ENCODE assay signal across 9 cellular contexts in genomic region chr5:52560366-52560765, GRCh38.
DNase-seq lines count a peak whose midpoint lies in the region; ATAC-seq and TF ChIP-seq lines count a peak whose summit lies in the region.
"Had no signal": no experiment of that assay in that cellular context is flagged by ENCODE, and none has a peak within 500 bp of the region (broad histone marks: within the 10 kb centered on the region; RNA-seq: fewer than 3 reads in every experiment).

No MANE protein-coding gene starts in this region.

- H3K4me3 ChIP-seq in BE2C (ENCODE audit: low read depth, low read length): no peak overlapping the region
- H3K4me3 ChIP-seq: testis had no signal

- TF ChIP-seq CTCF in BE2C (IDR thresholded peaks at IDR 0.05; ENCODE audit: low read depth, low read length) (peak; percentile 42), LNCAP (IDR thresholded peaks at IDR 0.05) (peak; percentile 48)

- H3K27ac Mint-ChIP-seq in activated naive CD4-positive, alpha-beta T cell treated with anti-CD3 and anti-CD28 coated beads, Interleukin-2, amount 50 U/mL, for 72 hours: no peak overlapping the region

- no peaks in the 10 kb centered on the region for H3K27me3 ChIP-seq in BE2C
- H3K27me3 ChIP-seq: testis had no signal

- ATAC-seq in HG03457 (IDR thresholded peaks at IDR 0.05; ENCODE audit: unreplicated experiment): no peak
- ATAC-seq in activated naive CD4-positive, alpha-beta T cell treated with anti-CD3 and anti-CD28 coated beads, Interleukin-2, amount 50 U/mL, for 72 hours: no peak
- no peak for ATAC-seq in GM19397 (IDR thresholded peaks at IDR 0.05; ENCODE audit: unreplicated experiment)

- H3K36me3 Mint-ChIP-seq in activated naive CD4-positive, alpha-beta T cell treated with anti-CD3 and anti-CD28 coated beads, Interleukin-2, amount 50 U/mL, for 72 hours: no peaks in the 10 kb centered on the region

- no peaks in the 10 kb centered on the region for H3K9me3 ChIP-seq in BE2C
- H3K9me3 ChIP-seq: testis had no signal

- H3K4me1 ChIP-seq in BE2C: peaks cover 46% of the 10 kb centered on the region
- H3K4me1 ChIP-seq: testis had no signal

- no peaks in the 10 kb centered on the region for H3K36me3 ChIP-seq in BE2C

- DNase-seq in BE2C (no peak), NCI-H82 treated with DMSO at 0.1 percent for 48 hours (lab: John Stamatoyannopoulos, UW; ENCODE audit: unreplicated experiment) (peak; percentile 62), inferior parietal cortex (ENCODE audit: extremely low spot score) (peak; percentile 24)
- no peak for DNase-seq in activated naive CD4-positive, alpha-beta T cell treated with anti-CD3 and anti-CD28 coated beads, Interleukin-2, amount 50 U/mL, for 72 hours (ENCODE audit: low spot score in 2 of 2)
- DNase-seq in stimulated activated CD4-positive, alpha-beta T cell treated with anti-CD3 and anti-CD28 coated beads, Interleukin-12 subunit alpha, Interleukin-12 subunit beta, amount 100 ng/mL, for 4 hours: no peak
- DNase-seq: testis had no signal

- H3K9me3 Mint-ChIP-seq in activated naive CD4-positive, alpha-beta T cell treated with anti-CD3 and anti-CD28 coated beads, Interleukin-2, amount 50 U/mL, for 72 hours: no peaks in the 10 kb centered on the region

Comparison
In these comparisons a context has a peak if more than half of its experiments do, and no peak if none do; other contexts are left out.
1. DNase-seq: peak in NCI-H82 treated with DMSO at 0.1 percent for 48 hours (single experiment) and inferior parietal cortex (single experiment); none in BE2C (single experiment), activated naive CD4-positive, alpha-beta T cell treated with anti-CD3 and anti-CD28 coated beads, Interleukin-2, amount 50 U/mL, for 72 hours (0 of 2) and stimulated activated CD4-positive, alpha-beta T cell treated with anti-CD3 and anti-CD28 coated beads, Interleukin-12 subunit alpha, Interleukin-12 subunit beta, amount 100 ng/mL, for 4 hours (single experiment).